In the genomic region with DNA sequence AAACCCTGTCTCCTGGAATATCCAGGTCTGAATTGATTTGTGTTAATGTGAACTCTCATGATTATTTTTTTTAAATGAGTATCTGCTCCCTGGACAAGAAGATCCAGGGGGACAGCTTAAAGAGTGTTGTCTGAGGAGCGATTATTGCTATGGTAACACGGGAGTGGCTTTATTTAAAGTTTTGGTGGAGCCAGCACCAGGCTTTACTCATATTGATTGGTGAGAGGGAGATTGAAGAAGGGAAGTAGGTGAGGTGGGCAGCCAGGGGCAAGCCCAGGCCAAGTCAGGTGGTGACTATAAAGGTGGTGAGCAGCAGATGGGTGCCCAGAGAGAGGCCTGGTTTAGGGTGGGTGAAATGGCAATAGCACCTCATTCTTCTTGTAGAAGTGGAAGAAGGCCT, we compare ENCODE assay signal across 27 cellular contexts. TPM values are rescaled to one million over a fixed set of nuclear protein-coding genes. Genes with fewer than 3 reads are reported as not detected.
DNase-seq lines count a peak whose midpoint lies in the region; ATAC-seq, FAIRE-seq and TF ChIP-seq lines count a peak whose summit lies in the region.
"Had no signal": no experiment of that assay in that cellular context is flagged by ENCODE, and none has a peak within 500 bp of the region (broad histone marks: within the 10 kb centered on the region; RNA-seq: fewer than 3 reads in every experiment).

No MANE protein-coding gene starts in this region.

- FAIRE-seq in A549 (lab: Jason Lieb, UNC) = no peak
- FAIRE-seq: D721Med, GM18507, GM19239, H54, RCC 7860 had no signal

- H3K36me3 ChIP-seq in Panc1 (ENCODE audit: control insufficient read depth, insufficient read depth, low read length) = no peaks in the 10 kb centered on the region

- POLR2A ChIA-PET in A549 (lab: Yijun Ruan, JAX) = no interaction called here
- POLR2A ChIA-PET in Panc1 (lab: Charles Lee) = no interaction called here
- POLR2A ChIA-PET in HEK293T (lab: Yijun Ruan, JAX) = no interaction called here

- no peaks in the 10 kb centered on the region for H3K36me3 Mint-ChIP-seq in osteocyte (ENCODE audit: unreplicated experiment)
- H3K36me3 Mint-ChIP-seq: CD14-positive monocyte had no signal

- ATAC-seq in A549 = no peak
- no peak for ATAC-seq in Panc1
- peak; percentile 43 for ATAC-seq in left colon
- ATAC-seq in GM18873 (IDR thresholded peaks at IDR 0.05; ENCODE audit: low FRiP score, unreplicated experiment) = no peak
- ATAC-seq in HG02588 (IDR thresholded peaks at IDR 0.05; ENCODE audit: unreplicated experiment) = no peak
- no peak for ATAC-seq in GM19328 (IDR thresholded peaks at IDR 0.05; ENCODE audit: unreplicated experiment)

- H3K27ac Mint-ChIP-seq in osteocyte (ENCODE audit: unreplicated experiment) = peak overlapping the region; percentile 59

- no TSS peak for BruUV-seq in Panc1 (replicated peaks; lab: Mats Ljungman, UMichigan)

- 54% methylated on average over 2 of the region's 2 CpGs for WGBS in A549 (ENCODE audit: missing lambda C conversion rate)

- in situ Hi-C loops in Panc1 (cut with HindIII; ENCODE audit: low pct_unique_long_range_greater_than_20kb, low sequenced_read_pairs) = no loop called here

- H3K4me2 ChIP-seq in A549 = no peak overlapping the region

- H3K4me1 ChIP-seq in A549 (peaks cover 68% of the 10 kb centered on the region), Panc1 (ENCODE audit: control insufficient read depth, insufficient read depth, low read length) (peaks cover 28% of the 10 kb centered on the region)

- TF ChIP-seq EP300 in A549 (IDR thresholded peaks at IDR 0.05) = no peak

- TF ChIP-seq POLR2A in A549 (IDR thresholded peaks at IDR 0.05; ENCODE audit: low read length) = no peak

- peaks cover 57% of the 10 kb centered on the region for H3K4me1 Mint-ChIP-seq in osteocyte (ENCODE audit: unreplicated experiment)

- H3K4me3 ChIP-seq in A549 = no peak overlapping the region
- H3K4me3 ChIP-seq in Panc1 (ENCODE audit: low read depth in 2 of 2, low read length in 2 of 2) = no peak overlapping the region

- H3K27ac ChIP-seq in A549 (peak overlapping the region; percentile 13 to 66; a peak in 3 of 6 replicates), Panc1 (ENCODE audit: low read length) (peak overlapping the region; percentile 10; the same call in 1 of the 2 replicates)

- intact Hi-C loops in Panc1 (cut with micrococcal nuclease; ENCODE audit: unreplicated experiment) = no loop called here
- intact Hi-C loops in left colon (cut with DNase I, micrococcal nuclease) = no loop called here

- no peak for TF ChIP-seq RAD21 in A549 (conservative IDR thresholded peaks at IDR 0.05 in 1 of 2, IDR thresholded peaks at IDR 0.05 in 1 of 2)

- no peaks in the 10 kb centered on the region for H3K27me3 ChIP-seq in Panc1 (ENCODE audit: control insufficient read depth, insufficient read depth, low read length)

- CTCF ChIA-PET in A549 (lab: Yijun Ruan, JAX) (interaction anchor here (1.2 kb wide), 1 partner anchor 103 kb away, joined by 5 read pairs; no protein-coding TSS in a partner anchor), Panc1 (lab: Charles Lee) (no interaction called here), HEK293T (lab: Yijun Ruan, JAX) (no interaction called here)

- no peak for DNase-seq in A549 (ENCODE audit: low read depth in 1 of 2, low spot score in 1 of 2)
- no peak for DNase-seq in Panc1 (ENCODE audit: low read depth, low spot score)
- peak; percentile 36 to 56 for DNase-seq in left colon
- no peak for DNase-seq in osteocyte (ENCODE audit: extremely low spot score, unreplicated experiment)
- DNase-seq in HEK293T (ENCODE audit: extremely low spot score) = no peak
- DNase-seq: 8988T; AML-193; DMS53; GDM1; NCI-H1092 treated with DMSO at 0.1 percent for 48 hours; NCI-H1436 treated with DMSO at 0.1 percent for 48 hours; NCI-H2029; NCI-H226; NCI-H510A treated with DMSO at 0.1 percent for 48 hours; NCI-H774; NK-92 treated with Interleukin-12 subunit alpha and Interleukin-12 subunit beta, amount 100 ng/mL, for 24 hours had no signal

- no peak for TF ChIP-seq CTCF in A549 (IDR thresholded peaks at IDR 0.05)
- no peak for TF ChIP-seq CTCF in Panc1 (IDR thresholded peaks at IDR 0.05)
- no peak for TF ChIP-seq CTCF in osteocyte (IDR thresholded peaks at IDR 0.05)

- H3K9me3 Mint-ChIP-seq in osteocyte (ENCODE audit: unreplicated experiment) = no peaks in the 10 kb centered on the region
- H3K9me3 Mint-ChIP-seq: CD14-positive monocyte had no signal

- H3K9me3 ChIP-seq in A549 (no peaks in the 10 kb centered on the region), Panc1 (ENCODE audit: control insufficient read depth, insufficient read depth, low read depth, low read length) (no peaks in the 10 kb centered on the region)

- no peaks in the 10 kb centered on the region for H3K27me3 Mint-ChIP-seq in osteocyte (ENCODE audit: unreplicated experiment)

- no peak overlapping the region for H3K4me3 Mint-ChIP-seq in osteocyte (ENCODE audit: unreplicated experiment)
- H3K4me3 Mint-ChIP-seq: CD14-positive monocyte had no signal

TF ChIP-seq in A549, 52 proteins besides CTCF, POLR2A, EP300 and RAD21 (continues in another document):
- TF ChIP-seq FOSB (CRISPR knock-in tag; IDR thresholded peaks at IDR 0.05) (no peak), TP53 (CRISPR knock-in tag; IDR thresholded peaks at IDR 0.05) (no peak), RFX5 (IDR thresholded peaks at IDR 0.05) (no peak), NPAS2 (CRISPR knock-in tag; IDR thresholded peaks at IDR 0.05; ENCODE audit: borderline replicate concordance) (no peak), NR3C1 (IDR thresholded peaks at IDR 0.05) (no peak), RNF2 (IDR thresholded peaks at IDR 0.05; ENCODE audit: borderline replicate concordance, low read depth) (no peak), MYC (IDR thresholded peaks at IDR 0.05; ENCODE audit: borderline replicate concordance, low read length) (no peak), EHF (CRISPR knock-in tag; IDR thresholded peaks at IDR 0.05) (no peak), JUN (IDR thresholded peaks at IDR 0.05) (no peak), SREBF2 (IDR thresholded peaks at IDR 0.05) (no peak), ZC3H11A (IDR thresholded peaks at IDR 0.05) (no peak), CHD2 (IDR thresholded peaks at IDR 0.05; ENCODE audit: low read length, partially characterized antibody) (no peak), ESRRA (IDR thresholded peaks at IDR 0.05; ENCODE audit: borderline replicate concordance, low read length) (no peak)
- TF ChIP-seq, protein P1, sequence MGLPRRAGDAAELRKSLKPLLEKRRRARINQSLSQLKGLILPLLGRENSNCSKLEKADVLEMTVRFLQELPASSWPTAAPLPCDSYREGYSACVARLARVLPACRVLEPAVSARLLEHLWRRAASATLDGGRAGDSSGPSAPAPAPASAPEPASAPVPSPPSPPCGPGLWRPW (IDR thresholded peaks at IDR 0.05) = no peak
- TF ChIP-seq, protein P2, sequence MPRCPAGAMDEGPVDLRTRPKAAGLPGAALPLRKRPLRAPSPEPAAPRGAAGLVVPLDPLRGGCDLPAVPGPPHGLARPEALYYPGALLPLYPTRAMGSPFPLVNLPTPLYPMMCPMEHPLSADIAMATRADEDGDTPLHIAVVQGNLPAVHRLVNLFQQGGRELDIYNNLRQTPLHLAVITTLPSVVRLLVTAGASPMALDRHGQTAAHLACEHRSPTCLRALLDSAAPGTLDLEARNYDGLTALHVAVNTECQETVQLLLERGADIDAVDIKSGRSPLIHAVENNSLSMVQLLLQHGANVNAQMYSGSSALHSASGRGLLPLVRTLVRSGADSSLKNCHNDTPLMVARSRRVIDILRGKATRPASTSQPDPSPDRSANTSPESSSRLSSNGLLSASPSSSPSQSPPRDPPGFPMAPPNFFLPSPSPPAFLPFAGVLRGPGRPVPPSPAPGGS (IDR thresholded peaks at IDR 0.05) = no peak

TF ChIP-seq in HEK293T, 16 proteins besides CTCF, POLR2A, EP300 and RAD21:
- no peak for TF ChIP-seq CTBP1 (IDR thresholded peaks at IDR 0.05; ENCODE audit: borderline replicate concordance)
- no peak for TF ChIP-seq HDGF (IDR thresholded peaks at IDR 0.05; ENCODE audit: borderline replicate concordance)
- no peak for TF ChIP-seq FOXM1 (IDR thresholded peaks at IDR 0.05; ENCODE audit: borderline replicate concordance)
- TF ChIP-seq SUZ12 (IDR thresholded peaks at IDR 0.05) = no peak
- TF ChIP-seq BHLHE40 (IDR thresholded peaks at IDR 0.05; ENCODE audit: borderline replicate concordance) = no peak
- TF ChIP-seq FOXK2 (IDR thresholded peaks at IDR 0.05) = no peak
- TF ChIP-seq, protein P3, sequence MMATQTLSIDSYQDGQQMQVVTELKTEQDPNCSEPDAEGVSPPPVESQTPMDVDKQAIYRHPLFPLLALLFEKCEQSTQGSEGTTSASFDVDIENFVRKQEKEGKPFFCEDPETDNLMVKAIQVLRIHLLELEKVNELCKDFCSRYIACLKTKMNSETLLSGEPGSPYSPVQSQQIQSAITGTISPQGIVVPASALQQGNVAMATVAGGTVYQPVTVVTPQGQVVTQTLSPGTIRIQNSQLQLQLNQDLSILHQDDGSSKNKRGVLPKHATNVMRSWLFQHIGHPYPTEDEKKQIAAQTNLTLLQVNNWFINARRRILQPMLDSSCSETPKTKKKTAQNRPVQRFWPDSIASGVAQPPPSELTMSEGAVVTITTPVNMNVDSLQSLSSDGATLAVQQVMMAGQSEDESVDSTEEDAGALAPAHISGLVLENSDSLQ (IDR thresholded peaks at IDR 0.05) = no peak
- no peak for TF ChIP-seq SP1 (IDR thresholded peaks at IDR 0.05)
- TF ChIP-seq ELF4 (IDR thresholded peaks at IDR 0.05) = no peak
- TF ChIP-seq NFRKB (IDR thresholded peaks at IDR 0.05) = no peak
- TF ChIP-seq ARNT (IDR thresholded peaks at IDR 0.05) = no peak
- TF ChIP-seq L3MBTL2 (conservative IDR thresholded peaks at IDR 0.05) = no peak
- TF ChIP-seq LEF1 (IDR thresholded peaks at IDR 0.05; ENCODE audit: borderline replicate concordance) = no peak
- no peak for TF ChIP-seq TARDBP (IDR thresholded peaks at IDR 0.05)
- no peak for TF ChIP-seq ZNF384 (IDR thresholded peaks at IDR 0.05)
- no peak for TF ChIP-seq FOXA1 (IDR thresholded peaks at IDR 0.05)

RNA-seq across cellular contexts. Expression of a gene that starts 10.2 kb away (rescaled TPM):
- polyA plus RNA-seq in A549 (2011; rRNA removed) (479 and 682 TPM in 2 replicates), A549 (2017; fragmentation: RNase III; extraction: RNeasy Plus Mini Kit Qiagen cat#74134 plus additional on column Dnase treatment) (60.7 to 67.5 TPM (median 61.8 TPM) in 3 replicates)
- polyA plus RNA-seq in A549 (2012; cell fraction: cytosol; rRNA removed) = 144 and 151 TPM in 2 replicates
- polyA plus RNA-seq in A549 (2012; cell fraction: nucleus; rRNA removed) = 84.8 and 108 TPM in 2 replicates
- 203 and 270 TPM in 2 replicates for polyA minus RNA-seq in A549 (2011; rRNA and poly(A)+ RNA removed)
- total RNA-seq in Panc1 (2021; ENCODE audit: unreplicated experiment) (147 TPM), left colon (1,000 to 10,000 TPM in 1 of 2 donors, 100 to 1,000 TPM in 1; 725 to 1,046 TPM), osteocyte (not detected in 2 replicates)
- polyA plus RNA-seq in Panc1 (2012; ENCODE audit: insufficient read length) = 128 TPM
- total RNA-seq: OCI-LY7, SK-MEL-5 had no signal
- polyA plus RNA-seq: CD14-positive monocyte had no signal

Comparison
In these comparisons a context has a peak if more than half of its experiments do, and no peak if none do; other contexts are left out.
1. DNase-seq: peak in left colon (2 of 2); none in A549 (0 of 2), Panc1 (single experiment), osteocyte (single experiment) and HEK293T (single experiment).
2. RNA of a gene that starts 10.2 kb away (total RNA-seq): 725 to 1,046 TPM in left colon and 147 TPM in Panc1 (single experiment); not detected in osteocyte; every median in the first group is over 100 times any median in the second.